Comparison of ENCODE assay signal across 36 cellular contexts in the genomic region with DNA sequence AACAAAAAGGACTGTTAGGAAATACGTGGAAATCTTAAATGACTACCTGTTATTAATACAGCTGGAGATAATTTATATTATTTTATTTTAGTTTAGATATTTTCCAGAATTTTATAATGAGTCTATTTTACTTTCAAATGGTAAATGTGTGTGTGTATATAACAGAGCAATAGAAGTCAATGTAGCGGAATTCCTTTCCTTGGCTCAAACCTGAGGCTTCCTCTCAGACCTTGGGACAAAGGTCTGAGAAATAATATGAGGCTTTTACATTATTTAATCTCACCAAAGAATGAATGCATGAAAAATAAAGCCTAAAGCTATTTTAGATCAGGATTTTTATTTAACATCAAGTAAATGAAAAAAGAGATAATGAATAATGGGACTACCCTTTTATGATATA.
"Had no signal": no experiment of that assay in that cellular context is flagged by ENCODE, and none has a peak within 500 bp of the region (broad histone marks: within the 10 kb centered on the region; RNA-seq: fewer than 3 reads in every experiment).

No MANE protein-coding gene starts in this region.

- H3K4me3 ChIP-seq: adrenal gland, ascending aorta, body of pancreas, breast epithelium had no signal

- DNase-seq: activated CD4-positive, alpha-beta memory T cell treated with anti-CD3 and anti-CD28 coated beads, Interleukin-2, amount 10 ng/mL, durations not matched to agents 7 days and 5 days; activated CD4-positive, alpha-beta T cell treated with anti-CD3 and anti-CD28 coated beads for 1 hour; activated CD4-positive, alpha-beta T cell treated with anti-CD3 and anti-CD28 coated beads for 36 hours; activated CD4-positive, alpha-beta T cell treated with anti-CD3 and anti-CD28 coated beads for 48 hours; activated CD4-positive, alpha-beta T cell treated with anti-CD3 and anti-CD28 coated beads, Interleukin-2, amount 10 ng/mL, durations not matched to agents 7 days and 5 days; activated CD4-positive, alpha-beta T cell treated with anti-CD3 and anti-CD28 coated beads, Interleukin-2, amount 50 U/mL, for 48 hours; activated CD4-positive, CD25-positive, alpha-beta regulatory T cell; activated CD8-positive, alpha-beta memory T cell treated with anti-CD3 and anti-CD28 coated beads for 24 hours; activated CD8-positive, alpha-beta memory T cell treated with anti-CD3 and anti-CD28 coated beads, Interleukin-2, amount 10 ng/mL, durations not matched to agents 7 days and 5 days; activated CD8-positive, alpha-beta memory T cell treated with anti-CD3 and anti-CD28 coated beads, Interleukin-2, amount 50 U/mL, for 48 hours; activated CD8-positive, alpha-beta T cell treated with anti-CD3 and anti-CD28 coated beads, Interleukin-2, amount 10 ng/mL, durations not matched to agents 7 days and 5 days; activated effector memory CD4-positive, alpha-beta T cell treated with Interleukin-2 at 50 U/mL for 16 hours; activated gamma-delta T cell treated with Interleukin-2 at 50 U/mL for 16 hours; activated naive CD4-positive, alpha-beta T cell; activated naive CD4-positive, alpha-beta T cell treated with anti-CD3 and anti-CD28 coated beads for 36 hours; activated naive CD4-positive, alpha-beta T cell treated with anti-CD3 and anti-CD28 coated beads, Interleukin-2, amount 50 U/mL, for 16 hours; activated naive CD8-positive, alpha-beta T cell treated with anti-CD3 and anti-CD28 coated beads for 36 hours; activated T-cell treated with anti-CD3 and anti-CD28 coated beads, Interleukin-2, amount 50 U/mL, for 24 hours; activated T-cell treated with anti-CD3 and anti-CD28 coated beads, Interleukin-2, amount 50 U/mL, for 48 hours; adrenal gland; amniotic stem cell; body of pancreas; brain microvascular endothelial cell; central memory CD4-positive, alpha-beta T cell; T-helper 1 cell; T-helper 2 cell; T-helper 9 cell; WERI-Rb-1 had no signal

- H3K4me3 Mint-ChIP-seq: activated CD4-positive, alpha-beta memory T cell treated with anti-CD3 and anti-CD28 coated beads, Interleukin-2, amount 10 ng/mL, durations not matched to agents 7 days and 5 days; activated CD4-positive, alpha-beta T cell treated with anti-CD3 and anti-CD28 coated beads for 36 hours; activated CD4-positive, alpha-beta T cell treated with anti-CD3 and anti-CD28 coated beads, Interleukin-2, amount 10 ng/mL, durations not matched to agents 7 days and 5 days; activated CD8-positive, alpha-beta memory T cell treated with anti-CD3 and anti-CD28 coated beads, Interleukin-2, amount 10 ng/mL, durations not matched to agents 7 days and 5 days; activated CD8-positive, alpha-beta T cell treated with anti-CD3 and anti-CD28 coated beads, Interleukin-2, amount 10 ng/mL, durations not matched to agents 7 days and 5 days; activated naive CD4-positive, alpha-beta T cell treated with anti-CD3 and anti-CD28 coated beads for 36 hours; activated naive CD8-positive, alpha-beta T cell treated with anti-CD3 and anti-CD28 coated beads for 36 hours; activated T-cell treated with anti-CD3 and anti-CD28 coated beads, Interleukin-2, amount 50 U/mL, for 24 hours; T-helper 1 cell treated with Interleukin-12 subunit alpha and Interleukin-12 subunit beta and Interleukin-4 antibody, amounts not matched to agents 30 μg/mL and 1 μg/mL, for 36 hours; T-helper 2 cell treated with Interferon-gamma antibody and Interleukin-4, amounts not matched to agents 5 μg/mL and 100 μg/mL, for 36 hours; WTC11 had no signal

- H3K27me3 ChIP-seq: adrenal gland, ascending aorta, body of pancreas, brain microvascular endothelial cell, breast epithelium had no signal

- H3K27me3 Mint-ChIP-seq: activated CD4-positive, alpha-beta memory T cell treated with anti-CD3 and anti-CD28 coated beads, Interleukin-2, amount 10 ng/mL, durations not matched to agents 7 days and 5 days; activated CD4-positive, alpha-beta T cell treated with anti-CD3 and anti-CD28 coated beads for 36 hours; activated CD4-positive, alpha-beta T cell treated with anti-CD3 and anti-CD28 coated beads, Interleukin-2, amount 10 ng/mL, durations not matched to agents 7 days and 5 days; activated CD8-positive, alpha-beta memory T cell treated with anti-CD3 and anti-CD28 coated beads, Interleukin-2, amount 10 ng/mL, durations not matched to agents 7 days and 5 days; activated naive CD8-positive, alpha-beta T cell treated with anti-CD3 and anti-CD28 coated beads for 36 hours; activated T-cell treated with anti-CD3 and anti-CD28 coated beads, Interleukin-2, amount 50 U/mL, for 24 hours had no signal

- H3K36me3 Mint-ChIP-seq: activated CD8-positive, alpha-beta memory T cell treated with anti-CD3 and anti-CD28 coated beads, Interleukin-2, amount 10 ng/mL, durations not matched to agents 7 days and 5 days; activated naive CD8-positive, alpha-beta T cell treated with anti-CD3 and anti-CD28 coated beads for 36 hours had no signal

- H3K4me1 Mint-ChIP-seq: activated CD4-positive, alpha-beta memory T cell treated with anti-CD3 and anti-CD28 coated beads, Interleukin-2, amount 10 ng/mL, durations not matched to agents 7 days and 5 days; activated CD4-positive, alpha-beta T cell treated with anti-CD3 and anti-CD28 coated beads for 36 hours; activated CD4-positive, alpha-beta T cell treated with anti-CD3 and anti-CD28 coated beads, Interleukin-2, amount 10 ng/mL, durations not matched to agents 7 days and 5 days; activated CD8-positive, alpha-beta memory T cell treated with anti-CD3 and anti-CD28 coated beads, Interleukin-2, amount 10 ng/mL, durations not matched to agents 7 days and 5 days; activated naive CD8-positive, alpha-beta T cell treated with anti-CD3 and anti-CD28 coated beads for 36 hours; WTC11 had no signal

- H3K9me3 ChIP-seq: adrenal gland, ascending aorta, body of pancreas had no signal

- H3K27ac ChIP-seq: adrenal gland, ascending aorta, body of pancreas, brain microvascular endothelial cell, breast epithelium, WERI-Rb-1 had no signal

- ATAC-seq: activated CD4-positive, alpha-beta T cell treated with anti-CD3 and anti-CD28 coated beads for 36 hours; activated CD4-positive, CD25-positive, alpha-beta regulatory T cell treated with anti-CD3 and anti-CD28 coated beads, Interleukin-2, amount 50 U/mL, for 24 hours; activated CD8-positive, alpha-beta memory T cell treated with anti-CD3 and anti-CD28 coated beads, Interleukin-2, amount 10 ng/mL, durations not matched to agents 7 days and 5 days; activated CD8-positive, alpha-beta T cell treated with anti-CD3 and anti-CD28 coated beads, Interleukin-2, amount 10 ng/mL, durations not matched to agents 7 days and 5 days; activated naive CD4-positive, alpha-beta T cell treated with anti-CD3 and anti-CD28 coated beads, Interleukin-2, amount 50 U/mL, for 72 hours; body of pancreas; WTC11 had no signal

- H3K27ac Mint-ChIP-seq: activated CD4-positive, alpha-beta memory T cell treated with anti-CD3 and anti-CD28 coated beads, Interleukin-2, amount 10 ng/mL, durations not matched to agents 7 days and 5 days; activated CD4-positive, alpha-beta T cell treated with anti-CD3 and anti-CD28 coated beads for 36 hours; activated CD4-positive, alpha-beta T cell treated with anti-CD3 and anti-CD28 coated beads, Interleukin-2, amount 10 ng/mL, durations not matched to agents 7 days and 5 days; activated CD8-positive, alpha-beta memory T cell treated with anti-CD3 and anti-CD28 coated beads, Interleukin-2, amount 10 ng/mL, durations not matched to agents 7 days and 5 days; activated CD8-positive, alpha-beta T cell treated with anti-CD3 and anti-CD28 coated beads, Interleukin-2, amount 10 ng/mL, durations not matched to agents 7 days and 5 days; activated naive CD4-positive, alpha-beta T cell treated with anti-CD3 and anti-CD28 coated beads for 36 hours; activated naive CD4-positive, alpha-beta T cell treated with anti-CD3 and anti-CD28 coated beads, Interleukin-2, amount 50 U/mL, for 72 hours; activated naive CD8-positive, alpha-beta T cell treated with anti-CD3 and anti-CD28 coated beads for 36 hours; activated T-cell treated with anti-CD3 and anti-CD28 coated beads, Interleukin-2, amount 50 U/mL, for 24 hours; activated T-helper 2 cell treated with anti-CD3 and anti-CD28 coated beads, Interferon-gamma antibody, Interleukin-2, Interleukin-4, amounts not matched to agents 10 μg/mL and 5 μg/mL and 100 μg/mL, durations not matched to agents 14 hours and 24 hours and 36 hours; T-helper 1 cell treated with Interleukin-12 subunit alpha and Interleukin-12 subunit beta and Interleukin-4 antibody, amounts not matched to agents 30 μg/mL and 1 μg/mL, for 36 hours; T-helper 2 cell treated with Interferon-gamma antibody and Interleukin-4, amounts not matched to agents 5 μg/mL and 100 μg/mL, for 36 hours; WTC11 had no signal

- H3K36me3 ChIP-seq: adrenal gland, ascending aorta, brain microvascular endothelial cell, breast epithelium, WERI-Rb-1 had no signal

- H3K4me1 ChIP-seq: ascending aorta, body of pancreas, breast epithelium had no signal
